Comparison of ENCODE assay signal across 1 cellular context in the genomic region with DNA sequence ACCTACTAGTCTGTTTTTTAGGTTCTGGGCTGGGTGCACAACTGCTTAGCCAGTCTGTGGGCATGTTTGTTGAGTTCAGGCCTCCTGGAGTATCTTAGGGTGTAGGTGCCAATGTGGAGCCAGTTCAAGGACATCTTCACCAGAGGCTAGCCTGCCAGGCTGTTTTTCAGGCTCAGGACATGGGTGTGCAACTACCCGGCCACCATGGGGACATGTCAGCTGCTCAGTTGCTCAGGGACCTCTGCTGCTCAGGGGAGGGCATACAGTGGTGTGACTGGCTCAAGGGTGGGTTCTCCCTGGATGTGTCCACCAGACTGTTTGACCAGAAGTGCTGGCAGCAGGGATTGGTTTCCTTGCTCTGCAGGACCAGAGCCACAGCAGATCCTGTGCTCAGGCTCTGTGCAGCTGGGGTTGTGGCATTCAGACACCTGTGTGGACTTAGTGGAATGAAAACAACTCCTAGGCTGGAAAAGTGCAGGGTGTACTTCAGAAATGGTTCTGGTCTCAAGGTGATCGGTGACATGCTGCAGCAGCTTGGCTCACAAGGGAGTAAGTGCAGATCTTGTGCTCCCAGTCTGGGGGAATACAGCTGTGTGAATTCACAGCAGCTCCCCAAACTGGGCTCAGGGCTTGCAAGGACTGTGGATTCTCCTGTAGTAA.
TF ChIP-seq lines count a peak whose summit lies in the region.

No MANE protein-coding gene starts in this region.

TF ChIP-seq in GM23338, 12 proteins besides CTCF, POLR2A, EP300 and RAD21 (continued from another document):
- TF ChIP-seq REST (IDR thresholded peaks at IDR 0.05; ENCODE audit: unreplicated experiment) (no peak), EZH2 (IDR thresholded peaks at IDR 0.05; ENCODE audit: low read depth, unreplicated experiment) (no peak), CREB1 (CRISPR knock-in tag; IDR thresholded peaks at IDR 0.05; ENCODE audit: low read depth) (no peak), EZH2phosphoT487 (IDR thresholded peaks at IDR 0.05; ENCODE audit: unreplicated experiment) (no peak)
TF ChIP-seq in GM23338: peak in this region for 0.
